ENCODE assay signal across 9 cellular contexts in genomic region chr11:48043998-48044512, GRCh38.
DNase-seq lines count a peak whose midpoint lies in the region; ATAC-seq and TF ChIP-seq lines count a peak whose summit lies in the region.
"Had no signal": no experiment of that assay in that cellular context is flagged by ENCODE, and none has a peak within 500 bp of the region (broad histone marks: within the 10 kb centered on the region; RNA-seq: fewer than 3 reads in every experiment).

No MANE protein-coding gene starts in this region.

- H3K9me3 ChIP-seq in OCI-LY1 (ENCODE audit: low read length) (no peaks in the 10 kb centered on the region), mucosa of descending colon (no peaks in the 10 kb centered on the region), aorta (ENCODE audit: control insufficient read depth, low read length) (no peaks in the 10 kb centered on the region), suprapubic skin (no peaks in the 10 kb centered on the region)
- H3K9me3 ChIP-seq: gastrocnemius medialis had no signal

- TF ChIP-seq CTCF in OCI-LY1 (IDR thresholded peaks at IDR 0.05; ENCODE audit: low read length) (no peak), mucosa of descending colon (IDR thresholded peaks at IDR 0.05) (no peak), suprapubic skin (IDR thresholded peaks at IDR 0.05) (no peak)

- ATAC-seq in mucosa of descending colon (peak; percentile 9), aorta (ENCODE audit: low FRiP score) (peak; percentile 29)

- H3K27me3 Mint-ChIP-seq in activated naive CD8-positive, alpha-beta T cell, result no peaks in the 10 kb centered on the region
- H3K27me3 Mint-ChIP-seq in activated naive CD8-positive, alpha-beta T cell treated with anti-CD3 and anti-CD28 coated beads for 36 hours, result no peaks in the 10 kb centered on the region

- TF ChIP-seq POLR2A in suprapubic skin (IDR thresholded peaks at IDR 0.05), result no peak

- H3K27ac ChIP-seq in OCI-LY1 (ENCODE audit: low read depth, low read length, poor library complexity, severe bottlenecking) (peak overlapping the region; percentile 98), aorta (ENCODE audit: low read depth in 1 of 2, low read length in 2 of 2) (no peak overlapping the region), suprapubic skin (no peak overlapping the region)

- H3K4me3 ChIP-seq in OCI-LY1 (ENCODE audit: low read depth, low read length, poor library complexity, severe bottlenecking), result peak overlapping the region; percentile 32
- no peak overlapping the region for H3K4me3 ChIP-seq in mucosa of descending colon
- no peak overlapping the region for H3K4me3 ChIP-seq in aorta (ENCODE audit: low read length in 2 of 2)
- no peak overlapping the region for H3K4me3 ChIP-seq in suprapubic skin
- H3K4me3 ChIP-seq: gastrocnemius medialis had no signal

- H3F3A ChIP-seq in OCI-LY1 (ENCODE audit: insufficient read depth, low read length), result peaks cover 11% of the 10 kb centered on the region

- TF ChIP-seq EP300 in suprapubic skin (IDR thresholded peaks at IDR 0.05), result no peak

- no peaks in the 10 kb centered on the region for H3K9me2 ChIP-seq in OCI-LY1 (ENCODE audit: low read depth, low read length)

- H3K36me3 ChIP-seq in OCI-LY1 (ENCODE audit: insufficient read depth, low read length), result peaks cover 28% of the 10 kb centered on the region; the same call in 1 of the 2 replicates
- H3K36me3 ChIP-seq in mucosa of descending colon (ENCODE audit: low read depth), result no peaks in the 10 kb centered on the region
- H3K36me3 ChIP-seq in aorta (ENCODE audit: control insufficient read depth in 1 of 2, insufficient read depth in 2 of 2, low read length in 1 of 2), result no peaks in the 10 kb centered on the region
- H3K36me3 ChIP-seq in suprapubic skin, result no peaks in the 10 kb centered on the region
- H3K36me3 ChIP-seq: gastrocnemius medialis had no signal

- peak overlapping the region; percentile 63 for H3K4me2 ChIP-seq in OCI-LY1 (ENCODE audit: low read length)

- peaks cover 53% of the 10 kb centered on the region for H3K4me1 Mint-ChIP-seq in activated naive CD8-positive, alpha-beta T cell (ENCODE audit: low read depth)
- peaks cover 41% of the 10 kb centered on the region for H3K4me1 Mint-ChIP-seq in activated naive CD8-positive, alpha-beta T cell treated with anti-CD3 and anti-CD28 coated beads for 36 hours

- peak overlapping the region; percentile 27 for H3K4me3 Mint-ChIP-seq in activated naive CD8-positive, alpha-beta T cell
- H3K4me3 Mint-ChIP-seq in activated naive CD8-positive, alpha-beta T cell treated with anti-CD3 and anti-CD28 coated beads for 36 hours, result no peak overlapping the region

- no peak overlapping the region for H2AFZ ChIP-seq in OCI-LY1 (ENCODE audit: low read length)

- H3K9me3 Mint-ChIP-seq in activated naive CD8-positive, alpha-beta T cell (ENCODE audit: low read depth), result no peaks in the 10 kb centered on the region
- no peaks in the 10 kb centered on the region for H3K9me3 Mint-ChIP-seq in activated naive CD8-positive, alpha-beta T cell treated with anti-CD3 and anti-CD28 coated beads for 36 hours

- H3K27ac Mint-ChIP-seq in activated naive CD8-positive, alpha-beta T cell, result peak overlapping the region; percentile 16
- H3K27ac Mint-ChIP-seq in activated naive CD8-positive, alpha-beta T cell treated with anti-CD3 and anti-CD28 coated beads for 36 hours, result no peak overlapping the region

- no peaks in the 10 kb centered on the region for H4K20me1 ChIP-seq in OCI-LY1 (ENCODE audit: insufficient read depth, low read length)

- DNase-seq in activated naive CD8-positive, alpha-beta T cell treated with anti-CD3 and anti-CD28 coated beads for 36 hours, result no peak
- DNase-seq in mucosa of descending colon, result no peak
- no peak for DNase-seq in aorta
- no peak for DNase-seq in suprapubic skin (ENCODE audit: low spot score in 2 of 2)
- no peak for DNase-seq in medulla oblongata (ENCODE audit: extremely low spot score)
- no peak for DNase-seq in NCI-H2107 (lab: John Stamatoyannopoulos, UW)

- H3K4me1 ChIP-seq in OCI-LY1 (ENCODE audit: insufficient read depth, low read length, severe bottlenecking) (peaks cover 98% of the 10 kb centered on the region), mucosa of descending colon (ENCODE audit: low read depth) (no peaks in the 10 kb centered on the region), aorta (ENCODE audit: control insufficient read depth in 1 of 2, insufficient read depth in 2 of 2, low read length in 2 of 2) (no peaks in the 10 kb centered on the region), suprapubic skin (peaks cover 17% of the 10 kb centered on the region)

- H3K36me3 Mint-ChIP-seq in activated naive CD8-positive, alpha-beta T cell, result peaks cover 8% of the 10 kb centered on the region
- peaks cover 9% of the 10 kb centered on the region for H3K36me3 Mint-ChIP-seq in activated naive CD8-positive, alpha-beta T cell treated with anti-CD3 and anti-CD28 coated beads for 36 hours

- 92 to 97% methylated on average over 9 of the region's 9 CpGs for WGBS in aorta, 2 donors
- WGBS in suprapubic skin, result 93% methylated on average over 9 of the region's 9 CpGs

- peak overlapping the region; percentile 60 for H3K9ac ChIP-seq in OCI-LY1 (ENCODE audit: low read length)

- intact Hi-C loops in mucosa of descending colon (cut with DNase I, micrococcal nuclease), result no loop called here
- intact Hi-C loops in aorta (cut with DNase I), result no loop called here

- peaks cover 54% of the 10 kb centered on the region for H3K79me2 ChIP-seq in OCI-LY1 (ENCODE audit: insufficient read depth, low read length)

- H3K27me3 ChIP-seq in OCI-LY1 (ENCODE audit: insufficient read depth, low read length), result no peaks in the 10 kb centered on the region
- no peaks in the 10 kb centered on the region for H3K27me3 ChIP-seq in aorta (ENCODE audit: control insufficient read depth in 1 of 2, insufficient read depth in 2 of 2, low read length in 1 of 2)
- H3K27me3 ChIP-seq in suprapubic skin, result no peaks in the 10 kb centered on the region
- H3K27me3 ChIP-seq: gastrocnemius medialis had no signal
